ENCODE assay signal across 22 cellular contexts in the genomic region with DNA sequence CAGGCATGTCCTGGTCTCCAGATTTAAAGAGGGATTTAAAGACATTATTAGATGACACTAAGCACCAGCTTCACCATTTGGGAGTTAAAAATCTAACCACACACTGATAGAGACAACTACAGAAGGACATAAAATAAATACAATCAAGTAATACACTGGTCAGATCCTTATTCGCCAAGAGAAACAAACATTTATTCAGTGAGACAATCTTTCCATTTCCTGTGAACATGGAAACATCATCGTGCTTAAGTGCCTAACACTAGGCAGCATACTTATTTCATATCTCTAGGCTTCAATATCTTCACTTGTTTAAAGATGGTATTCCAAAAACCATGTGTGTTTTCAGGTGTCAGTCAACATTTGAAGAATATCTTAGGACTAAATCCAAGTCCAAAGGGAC.
"Had no signal": no experiment of that assay in that cellular context is flagged by ENCODE, and none has a peak within 500 bp of the region (broad histone marks: within the 10 kb centered on the region; RNA-seq: fewer than 3 reads in every experiment).

No MANE protein-coding gene starts in this region.

- H3K36me3 ChIP-seq: MG63, SJSA1 had no signal

- H3K27me3 ChIP-seq: MG63, SJSA1 had no signal

- DNase-seq: Karpas-422, KG1, MG63, NCI-H1092, NCI-H1105 treated with DMSO at 0.1 percent for 48 hours, NCI-H1417 treated with DMSO at 0.1 percent for 48 hours, NCI-H146, NCI-H1694 treated with DMSO at 0.1 percent for 48 hours, NCI-H1930, NCI-H2081, NCI-H2171, NCI-H226, NCI-H446, NCI-H510A, NCI-H524 treated with DMSO at 0.1 percent for 48 hours, NCI-H69, NCI-H774, Right ventricle myocardium superior, RPMI8226, SIG-M5 had no signal

- H3K9me3 ChIP-seq: MG63, SJSA1 had no signal

- H3K27ac ChIP-seq: SJSA1, SK-N-MC had no signal

- H3K4me3 ChIP-seq: MG63, SJSA1, SK-N-MC had no signal
